In the genomic region with DNA sequence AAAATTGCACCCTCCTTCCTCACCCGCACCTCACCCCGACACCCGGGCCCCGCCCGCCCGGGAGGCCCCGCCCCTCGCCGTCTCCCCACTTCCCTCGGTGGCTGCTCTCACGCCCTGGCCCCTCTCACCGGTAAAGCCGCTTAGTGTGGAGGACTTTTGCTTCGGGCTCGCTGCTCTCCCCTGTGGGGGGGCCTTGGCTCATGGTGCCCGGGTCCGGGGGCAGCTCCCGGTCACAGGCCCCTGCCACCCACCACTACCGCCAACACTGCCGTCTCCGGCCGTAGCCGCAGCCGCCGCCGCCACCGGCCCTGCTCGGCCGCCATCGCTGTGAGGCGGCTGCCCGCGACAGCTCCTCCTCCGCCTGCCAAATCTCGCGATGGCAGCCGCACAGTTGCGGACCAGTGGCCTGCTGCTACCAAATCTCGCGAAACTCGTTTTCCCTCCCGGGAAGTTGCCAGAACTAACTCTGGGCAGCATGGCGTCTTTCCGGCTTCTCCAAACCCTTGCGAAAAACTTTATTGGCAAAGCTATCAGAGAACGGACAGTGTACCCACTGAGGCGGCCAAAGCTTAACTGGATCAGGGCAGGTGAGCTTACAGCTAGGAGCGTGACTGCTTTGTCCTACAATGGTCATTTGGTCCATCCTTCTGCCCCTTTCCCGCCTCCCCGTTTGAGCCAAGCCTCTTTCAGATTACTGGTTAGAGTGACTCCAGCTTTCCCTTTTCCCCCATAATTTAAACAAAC, we compare ENCODE assay signal across 8 cellular contexts. TPM values are rescaled to one million over a fixed set of nuclear protein-coding genes. Genes with fewer than 3 reads are reported as not detected.
DNase-seq lines count a peak whose midpoint lies in the region; ATAC-seq and TF ChIP-seq lines count a peak whose summit lies in the region.

Gene SMG5 (minus strand): TSS at position 347 of the 744 bp plus-strand sequence. CDS start 145 bp downstream, at position 202.

- 0 out of 2 replicates have a peak, but pooled peaks cover 8% of the 10 kb centered on the region for H3K36me3 ChIP-seq in SU-DHL-6 (ENCODE audit: low read length)
- no peaks in the 10 kb centered on the region for H3K36me3 ChIP-seq in ovary
- peaks cover 11% of the 10 kb centered on the region in 2 donors for H3K36me3 ChIP-seq in thyroid gland

- H3K27me3 ChIP-seq in SU-DHL-6 (ENCODE audit: low read length) (no peaks in the 10 kb centered on the region), ovary (no peaks in the 10 kb centered on the region), thyroid gland (no peaks in the 10 kb centered on the region)

- H3K27ac ChIP-seq in SU-DHL-6 (ENCODE audit: low read depth, low read length) (peak within 1 kb of the TSS; percentile 66), ovary (peak within 1 kb of the TSS; percentile 16 to 50), thyroid gland (peak within 1 kb of the TSS; percentile 56 to 90 (median 64))

- H3K9me3 Mint-ChIP-seq in activated naive CD8-positive, alpha-beta T cell treated with anti-CD3 and anti-CD28 coated beads, Interleukin-2, amount 10 ng/mL, durations not matched to agents 7 days and 5 days = no peaks in the 10 kb centered on the region

- H3K4me3 ChIP-seq in SU-DHL-6 (ENCODE audit: insufficient read depth, low read length, poor library complexity, severe bottlenecking) (peak within 1 kb of the TSS; percentile 99), ovary (peak within 1 kb of the TSS; percentile 81), thyroid gland (replicated peaks in 1 of 3) (peak within 1 kb of the TSS; percentile 33 to 94 (median 61))

- TF ChIP-seq CTCF in SU-DHL-6 (IDR thresholded peaks at IDR 0.05; ENCODE audit: insufficient read depth, low read length, poor library complexity, severe bottlenecking) (no peak), ovary (IDR thresholded peaks at IDR 0.05) (no peak), thyroid gland (IDR thresholded peaks at IDR 0.05) (no peak)

- DNase-seq in NCI-H128 (lab: John Stamatoyannopoulos, UW; ENCODE audit: unreplicated experiment) (peak; percentile 99), head of caudate nucleus (peak; percentile 88 to 99 (median 96)), ovary (peak; percentile 97 to 98 (median 97)), thyroid gland (peak; percentile 97)
- DNase-seq in activated naive CD8-positive, alpha-beta T cell treated with anti-CD3 and anti-CD28 coated beads, Interleukin-2, amount 10 ng/mL, durations not matched to agents 7 days and 5 days = peak; percentile 95

- 0% methylated on average over 50 of the region's 50 CpGs for WGBS in ovary, 3 donors
- WGBS in thyroid gland, 2 donors = 0 to 1% methylated on average over 32 to 36 of the region's 50 CpGs

- no peaks in the 10 kb centered on the region for H3K9me3 ChIP-seq in SU-DHL-6 (ENCODE audit: insufficient read depth, low read length)
- H3K9me3 ChIP-seq in ovary = no peaks in the 10 kb centered on the region
- no peaks in the 10 kb centered on the region for H3K9me3 ChIP-seq in thyroid gland

- POLR2A ChIA-PET in activated naive CD8-positive, alpha-beta T cell treated with anti-CD3 and anti-CD28 coated beads, Interleukin-2, amount 10 ng/mL, durations not matched to agents 7 days and 5 days (lab: Charles Lee) = interaction anchor here (0.6 to 4.2 kb wide), 26 partner anchors 8 to 447 kb away, joined by 3 to 24 read pairs (median 4); partner anchors contain the start of genes GLMP, KHDC4, PMF1 and SEMA4A

- peak within 1 kb of the TSS; percentile 94 for H3K4me3 Mint-ChIP-seq in activated naive CD8-positive, alpha-beta T cell treated with anti-CD3 and anti-CD28 coated beads, Interleukin-2, amount 10 ng/mL, durations not matched to agents 7 days and 5 days

- peak; percentile 74 for ATAC-seq in HG02678 (IDR thresholded peaks at IDR 0.05; ENCODE audit: unreplicated experiment)
- ATAC-seq in activated naive CD8-positive, alpha-beta T cell treated with anti-CD3 and anti-CD28 coated beads, Interleukin-2, amount 10 ng/mL, durations not matched to agents 7 days and 5 days (ENCODE audit: low read depth) = peak; percentile 91

- H3K4me2 ChIP-seq in SU-DHL-6 (ENCODE audit: low read depth, low read length, poor library complexity, severe bottlenecking) = peak within 1 kb of the TSS; percentile 88

- H3K9ac ChIP-seq in SU-DHL-6 (ENCODE audit: low read length) = peak within 1 kb of the TSS; percentile 90

- intact Hi-C loops in head of caudate nucleus (cut with DNase I) (loop anchor here (2.0 kb wide), 1 partner anchor 56 kb away; the partner anchor contains the start of genes CCT3 and TSACC), ovary (cut with DNase I) (no loop called here), thyroid gland (cut with DNase I) (no loop called here)

- peaks cover 43% of the 10 kb centered on the region for H3K79me2 ChIP-seq in SU-DHL-6 (ENCODE audit: insufficient read depth, low read length)

- H3K27me3 Mint-ChIP-seq in activated naive CD8-positive, alpha-beta T cell treated with anti-CD3 and anti-CD28 coated beads, Interleukin-2, amount 10 ng/mL, durations not matched to agents 7 days and 5 days = no peaks in the 10 kb centered on the region

- no peak for TF ChIP-seq EP300 in ovary (IDR thresholded peaks at IDR 0.05)

- peak; percentile 96 for TF ChIP-seq POLR2A in GM10847 (IDR thresholded peaks at IDR 0.05; ENCODE audit: extremely low read depth, insufficient read length)
- peak; percentile 68 for TF ChIP-seq POLR2A in ovary (IDR thresholded peaks at IDR 0.05)
- peak in 1 of 2 donors; percentile 86 for TF ChIP-seq POLR2A in thyroid gland (IDR thresholded peaks at IDR 0.05)

- H3K4me1 ChIP-seq in ovary (ENCODE audit: insufficient read depth) (peaks cover 7% of the 10 kb centered on the region), thyroid gland (peaks cover 16 to 21% of the 10 kb centered on the region in 2 donors)

- peaks cover 27% of the 10 kb centered on the region for H3K4me1 Mint-ChIP-seq in activated naive CD8-positive, alpha-beta T cell treated with anti-CD3 and anti-CD28 coated beads, Interleukin-2, amount 10 ng/mL, durations not matched to agents 7 days and 5 days

- H3K27ac Mint-ChIP-seq in activated naive CD8-positive, alpha-beta T cell treated with anti-CD3 and anti-CD28 coated beads, Interleukin-2, amount 10 ng/mL, durations not matched to agents 7 days and 5 days = peak within 1 kb of the TSS; percentile 95

- H4K20me1 ChIP-seq in SU-DHL-6 (ENCODE audit: low read depth, low read length) = no peaks in the 10 kb centered on the region

- peak within 1 kb of the TSS; percentile 72 for H2AFZ ChIP-seq in SU-DHL-6 (ENCODE audit: low read depth, low read length, severe bottlenecking)

- H3F3A ChIP-seq in SU-DHL-6 (ENCODE audit: insufficient read depth) = 0 out of 2 replicates have a peak, but pooled peaks cover 4% of the 10 kb centered on the region

- H3K36me3 Mint-ChIP-seq in activated naive CD8-positive, alpha-beta T cell treated with anti-CD3 and anti-CD28 coated beads, Interleukin-2, amount 10 ng/mL, durations not matched to agents 7 days and 5 days = peaks cover 12% of the 10 kb centered on the region

- H3K9me2 ChIP-seq in SU-DHL-6 (replicated peaks; ENCODE audit: insufficient read depth, low read length) = no peaks in the 10 kb centered on the region

RNA-seq across cellular contexts. Expression of gene SMG5, which starts in this region (rescaled TPM):
- 10 to 100 TPM; 72.3 to 76.4 TPM for total RNA-seq in activated naive CD8-positive, alpha-beta T cell treated with anti-CD3 and anti-CD28 coated beads, Interleukin-2, amount 10 ng/mL, durations not matched to agents 7 days and 5 days
- total RNA-seq in ovary (10 to 100 TPM; 31.5 to 54.6 (median 44.6) TPM), thyroid gland (10 to 100 TPM; 57.2 to 89.0 (median 76.1) TPM)
- polyA plus RNA-seq in ovary = 10 to 100 TPM; 30.1 to 31.1 TPM

Comparison
In these comparisons a context has a peak if more than half of its experiments do, and no peak if none do; other contexts are left out.
1. Peak in every context shown above with its lines: DNase-seq, ATAC-seq, H3K4me3 ChIP-seq and H3K27ac ChIP-seq.